In the genomic region with DNA sequence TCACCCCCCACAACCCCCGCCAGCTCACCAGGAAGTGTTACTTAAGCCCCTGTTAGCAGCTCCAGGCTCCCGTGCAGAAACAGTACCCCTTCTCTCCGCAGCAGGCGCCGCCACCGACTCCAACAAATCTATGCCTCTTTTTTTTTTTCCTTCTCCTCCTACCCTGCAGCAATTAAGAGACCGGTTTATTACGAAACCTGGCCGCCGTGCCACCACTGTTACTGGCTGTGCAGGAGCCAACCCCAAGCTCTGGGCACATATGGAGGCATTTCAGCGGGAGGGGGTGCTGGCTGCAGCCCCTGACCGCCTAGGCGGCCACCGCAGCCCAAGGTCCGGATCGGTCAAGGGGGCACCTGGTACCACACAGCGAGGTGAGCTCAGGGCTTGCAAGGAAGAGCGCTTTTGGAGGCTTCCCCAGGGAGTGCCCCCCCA, we compare ENCODE assay signal across 8 cellular contexts. TPM values are rescaled to one million over a fixed set of nuclear protein-coding genes. Genes with fewer than 3 reads are reported as not detected.
A peak's percentile ranks its signal among the peaks of the same experiment; 100 is the strongest.
DNase-seq lines count a peak whose midpoint lies in the region; ATAC-seq and TF ChIP-seq lines count a peak whose summit lies in the region.

No MANE protein-coding gene starts in this region.

- H3K4me1 ChIP-seq in OCI-LY3 (ENCODE audit: low read length): peaks cover 18% of the 10 kb centered on the region
- peaks cover 4 to 42% (median 28%) of the 10 kb centered on the region in 12 donors for H3K4me1 ChIP-seq in heart left ventricle

- H3K27ac Mint-ChIP-seq in activated naive CD4-positive, alpha-beta T cell treated with anti-CD3 and anti-CD28 coated beads, Interleukin-2, amount 50 U/mL, for 72 hours: peak overlapping the region; percentile 91 to 98

- H3K9ac ChIP-seq in OCI-LY3 (ENCODE audit: low read length): peak overlapping the region; percentile 97

- peaks cover 26% of the 10 kb centered on the region for H4K20me1 ChIP-seq in OCI-LY3 (ENCODE audit: insufficient read depth, low read length)

- intact Hi-C loops in heart left ventricle (cut with DNase I): loop anchor here in 6 of 10 donors (1.0 to 5.0 kb wide), 5 partner anchors 16 to 65 kb away; no protein-coding TSS in a partner anchor

- H3K27ac ChIP-seq in OCI-LY3 (ENCODE audit: low read length): peak overlapping the region; percentile 87
- H3K27ac ChIP-seq in heart left ventricle: peak overlapping the region; percentile 82 to 96 (median 91)

- H3K4me2 ChIP-seq in OCI-LY3 (ENCODE audit: low read length): peak overlapping the region; percentile 97

- H3K9me3 ChIP-seq in OCI-LY3 (ENCODE audit: insufficient read depth, low read length) (no peaks in the 10 kb centered on the region), heart left ventricle (peaks cover 0 to 14% (median 6%) of the 10 kb centered on the region in 12 donors)

- peaks cover 39% of the 10 kb centered on the region for H3K79me2 ChIP-seq in OCI-LY3 (ENCODE audit: low read length)

- WGBS in heart left ventricle, 4 donors: 7 to 21% (median 10%) methylated on average over 12 to 18 of the region's 18 CpGs

- TF ChIP-seq CTCF in OCI-LY3 (IDR thresholded peaks at IDR 0.05; ENCODE audit: low read depth, low read length) (no peak; the same call in 1 of the 2 replicates), heart left ventricle (IDR thresholded peaks at IDR 0.05) (peak in 7 of 12 donors; percentile 8 to 29 (median 19))

- DNase-seq in NCI-H2107 treated with DMSO at 0.1 percent for 48 hours (lab: John Stamatoyannopoulos, UW; ENCODE audit: unreplicated experiment) (peak; percentile 74), NCI-H2107 (lab: John Stamatoyannopoulos, UW) (no peak), heart left ventricle (peak; percentile 42 to 77 (median 55)), pons (ENCODE audit: low spot score) (peak; percentile 19), NCI-H1930 (lab: John Stamatoyannopoulos, UW) (no peak)
- peak in 1 of 2 donors; percentile 52 for DNase-seq in activated naive CD4-positive, alpha-beta T cell treated with anti-CD3 and anti-CD28 coated beads, Interleukin-2, amount 50 U/mL, for 72 hours (ENCODE audit: low spot score in 2 of 2)

- peak overlapping the region; percentile 86 for H3K4me3 ChIP-seq in OCI-LY3 (ENCODE audit: low read length)
- peak overlapping the region; percentile 60 to 98 (median 88) for H3K4me3 ChIP-seq in heart left ventricle

- H2AFZ ChIP-seq in OCI-LY3 (ENCODE audit: low read depth, low read length): no peak overlapping the region

- H3K27me3 ChIP-seq in OCI-LY3 (ENCODE audit: low read depth, low read length): no peaks in the 10 kb centered on the region
- H3K27me3 ChIP-seq in heart left ventricle: no peaks in the 10 kb centered on the region

- peaks cover 8 to 9% of the 10 kb centered on the region in 2 donors for H3K9me3 Mint-ChIP-seq in activated naive CD4-positive, alpha-beta T cell treated with anti-CD3 and anti-CD28 coated beads, Interleukin-2, amount 50 U/mL, for 72 hours

- peaks cover 27% of the 10 kb centered on the region for H3K36me3 ChIP-seq in OCI-LY3 (replicated peaks; ENCODE audit: low read depth, low read length)
- peaks cover 0 to 14% (median 0%) of the 10 kb centered on the region in 9 donors for H3K36me3 ChIP-seq in heart left ventricle

- peak; percentile 0 to 1 for ATAC-seq in activated naive CD4-positive, alpha-beta T cell treated with anti-CD3 and anti-CD28 coated beads, Interleukin-2, amount 50 U/mL, for 72 hours
- ATAC-seq in heart left ventricle (peak in 2 of 4 donors; percentile 0 to 1), GM19351 (IDR thresholded peaks at IDR 0.05; ENCODE audit: unreplicated experiment) (no peak)

- H3K36me3 Mint-ChIP-seq in activated naive CD4-positive, alpha-beta T cell treated with anti-CD3 and anti-CD28 coated beads, Interleukin-2, amount 50 U/mL, for 72 hours: peaks cover 34 to 49% of the 10 kb centered on the region in 2 donors

- TF ChIP-seq POLR2A in heart left ventricle (IDR thresholded peaks at IDR 0.05): no peak

RNA-seq across cellular contexts. Expression of gene GADD45B, which starts 2.4 kb away (rescaled TPM):
- total RNA-seq in activated naive CD4-positive, alpha-beta T cell treated with anti-CD3 and anti-CD28 coated beads, Interleukin-2, amount 50 U/mL, for 72 hours: 10 to 100 TPM; 60.9 to 94.1 TPM
- 100 to 1,000 TPM in 2 of 9 donors, 10 to 100 TPM in 7; 20.3 to 155 (median 46.6) TPM for total RNA-seq in heart left ventricle
- polyA plus RNA-seq in heart left ventricle: 10 to 100 TPM; 67.2 to 68.4 TPM

RNA-seq across cellular contexts. Expression of gene LMNB2, which starts 21.6 kb away (rescaled TPM):
- total RNA-seq in activated naive CD4-positive, alpha-beta T cell treated with anti-CD3 and anti-CD28 coated beads, Interleukin-2, amount 50 U/mL, for 72 hours: 10 to 100 TPM; 46.7 to 94.0 TPM
- 10 to 100 TPM in 7 of 9 donors, 1 to 10 TPM in 2; 6.6 to 22.2 (median 13.8) TPM for total RNA-seq in heart left ventricle
- polyA plus RNA-seq in heart left ventricle: 10 to 100 TPM in 1 of 2 donors, 1 to 10 TPM in 1; 9.3 to 33.0 TPM

RNA-seq across cellular contexts. Expression of gene TIMM13, which starts 51.0 kb away (rescaled TPM):
- 100 to 1,000 TPM in 1 of 2 donors, 10 to 100 TPM in 1; 46.5 to 103 TPM for total RNA-seq in activated naive CD4-positive, alpha-beta T cell treated with anti-CD3 and anti-CD28 coated beads, Interleukin-2, amount 50 U/mL, for 72 hours
- 10 to 100 TPM; 27.4 to 78.4 (median 62.6) TPM for total RNA-seq in heart left ventricle
- 10 to 100 TPM; 75.4 to 98.5 TPM for polyA plus RNA-seq in heart left ventricle

Comparison
In these comparisons a context has a peak if more than half of its experiments do, and no peak if none do; other contexts are left out.
1. DNase-seq: peak in NCI-H2107 treated with DMSO at 0.1 percent for 48 hours (single experiment), heart left ventricle (5 of 5) and pons (single experiment); none in NCI-H2107 (single experiment) and NCI-H1930 (0 of 2).